In genomic region chr2:30234180-30234971, GRCh38 we compare ENCODE assay signal across 8 cellular contexts. TPM values are rescaled to one million over a fixed set of nuclear protein-coding genes. Genes with fewer than 3 reads are reported as not detected.
A peak's percentile ranks its signal among the peaks of the same experiment; 100 is the strongest.
DNase-seq lines count a peak whose midpoint lies in the region; ATAC-seq and TF ChIP-seq lines count a peak whose summit lies in the region.

No MANE protein-coding gene starts in this region.

- no peaks in the 10 kb centered on the region for H3K9me3 Mint-ChIP-seq in WTC11

- peaks cover 10 to 36% (median 30%) of the 10 kb centered on the region in 4 donors for H3K36me3 ChIP-seq in esophagus muscularis mucosa

- no peak for TF ChIP-seq POLR2A in esophagus muscularis mucosa (IDR thresholded peaks at IDR 0.05; ENCODE audit: low read depth)

- H3K4me3 Mint-ChIP-seq in WTC11, result peak overlapping the region; percentile 25

- peaks cover 47% of the 10 kb centered on the region for H3K4me1 Mint-ChIP-seq in WTC11

- CTCF ChIA-PET in WTC11 (lab: Charles Lee), result interaction anchor here (0.6 to 2.4 kb wide), 5 partner anchors 10 to 477 kb away, joined by 3 to 16 read pairs (median 4); no protein-coding TSS in a partner anchor

- TF ChIP-seq CTCF in WTC11 (IDR thresholded peaks at IDR 0.05) (no peak), esophagus muscularis mucosa (IDR thresholded peaks at IDR 0.05) (no peak)

- DNase-seq in GOT3 (lab: John Stamatoyannopoulos, UW), result peak; percentile 9
- no peak for DNase-seq in WTC11 (ENCODE audit: low spot score)
- no peak for DNase-seq in esophagus muscularis mucosa (ENCODE audit: extremely low spot score)
- DNase-seq in renal cortical epithelial cell (ENCODE audit: low read depth), result peak; percentile 97
- DNase-seq in NCI-H2081 (lab: John Stamatoyannopoulos, UW), result no peak
- DNase-seq in NCI-H1694 treated with DMSO at 0.1 percent for 48 hours (lab: John Stamatoyannopoulos, UW), result no peak

- peaks cover 23% of the 10 kb centered on the region for H3K27me3 Mint-ChIP-seq in WTC11 (ENCODE audit: low read depth)

- peak overlapping the region; percentile 90 to 95 (median 92) for H3K27ac ChIP-seq in esophagus muscularis mucosa (replicated peaks in 1 of 4)

- intact Hi-C loops in esophagus muscularis mucosa (cut with DNase I), result loop anchor here (5.0 kb wide), 3 partner anchors 113 to 458 kb away; no protein-coding TSS in a partner anchor

- peak overlapping the region; percentile 72 to 96 (median 82) for H3K4me3 ChIP-seq in esophagus muscularis mucosa

- no peaks in the 10 kb centered on the region for H3K27me3 ChIP-seq in esophagus muscularis mucosa

- ATAC-seq in WTC11 (no peak), GM21529 (IDR thresholded peaks at IDR 0.05; ENCODE audit: unreplicated experiment) (no peak), HG03432 (IDR thresholded peaks at IDR 0.05; ENCODE audit: unreplicated experiment) (no peak)

- peaks cover 57 to 78% (median 75%) of the 10 kb centered on the region in 4 donors for H3K4me1 ChIP-seq in esophagus muscularis mucosa

- peak overlapping the region; percentile 79; the same call in 1 of the 2 replicates for H3K27ac Mint-ChIP-seq in WTC11

- 21% methylated on average over 12 of the region's 12 CpGs for WGBS in esophagus muscularis mucosa

- POLR2A ChIA-PET in WTC11 (lab: Charles Lee), result no interaction called here

- peaks cover 16% of the 10 kb centered on the region for H3K36me3 Mint-ChIP-seq in WTC11

- no peaks in the 10 kb centered on the region for H3K9me3 ChIP-seq in esophagus muscularis mucosa

- TF ChIP-seq EP300 in esophagus muscularis mucosa (IDR thresholded peaks at IDR 0.05), result no peak

TF ChIP-seq in WTC11, 78 proteins besides CTCF, POLR2A, EP300 and RAD21:
- TF ChIP-seq TP53 (CRISPR knock-in tag; IDR thresholded peaks at IDR 0.05) (no peak), FOXJ3 (CRISPR knock-in tag; IDR thresholded peaks at IDR 0.05; ENCODE audit: borderline replicate concordance) (no peak), NR3C1 (CRISPR knock-in tag; conservative IDR thresholded peaks at IDR 0.05; ENCODE audit: low read depth) (no peak)

RNA-seq across cellular contexts. Expression of gene LBH, which starts 3.0 kb away (rescaled TPM):
- total RNA-seq in WTC11 (2021) (30.8 to 47.3 TPM (median 34.7 TPM) in 3 replicates), esophagus muscularis mucosa (1,000 to 10,000 TPM in 1 of 4 donors, 100 to 1,000 TPM in 3; 120 to 1,007 (median 283) TPM), renal cortical epithelial cell (22.7 and 47.9 TPM in 2 replicates)

Comparison
In these comparisons a context has a peak if more than half of its experiments do, and no peak if none do; other contexts are left out.
1. DNase-seq: peak in GOT3 (single experiment) and renal cortical epithelial cell (single experiment); none in WTC11 (single experiment), esophagus muscularis mucosa (single experiment), NCI-H2081 (0 of 2) and NCI-H1694 treated with DMSO at 0.1 percent for 48 hours (single experiment).